ENCODE assay signal across 8 cellular contexts in genomic region chr1:153922076-153922837, GRCh38. TPM values are rescaled to one million over a fixed set of nuclear protein-coding genes. Genes with fewer than 3 reads are reported as not detected.
DNase-seq lines count a peak whose midpoint lies in the region; ATAC-seq, FAIRE-seq and TF ChIP-seq lines count a peak whose summit lies in the region.

No MANE protein-coding gene starts in this region.

- DNase-seq in DND-41 (peak; percentile 79), GM19239 (ENCODE audit: insufficient read length, low spot score) (peak; percentile 34), Peyer's patch (peak in 2 of 3 donors; percentile 63 to 75), adipocyte (ENCODE audit: low read depth) (peak; percentile 62), GM19240 (ENCODE audit: insufficient read length, low spot score) (no peak)
- DNase-seq in stimulated activated CD4-positive, alpha-beta T cell treated with anti-CD3 and anti-CD28 coated beads, Interleukin-12 subunit alpha, Interleukin-12 subunit beta, amount 100 ng/mL, for 24 hours (ENCODE audit: low read depth in 2 of 2): peak; percentile 50 to 60

- H3K27me3 ChIP-seq in DND-41 (ENCODE audit: insufficient read depth, low read length, poor library complexity) (no peaks in the 10 kb centered on the region), Peyer's patch (no peaks in the 10 kb centered on the region), adipocyte (replicated peaks; ENCODE audit: control insufficient read depth, insufficient read depth, low read length) (no peaks in the 10 kb centered on the region), iPS-20b (ENCODE audit: insufficient read depth, low read length) (no peaks in the 10 kb centered on the region)

- H3K4me3 ChIP-seq in DND-41 (ENCODE audit: low read depth in 1 of 2, low read length in 2 of 2) (peak overlapping the region; percentile 94 to 95), Peyer's patch (peak overlapping the region; percentile 80 to 92 (median 83)), adipocyte (ENCODE audit: low read length) (peak overlapping the region; percentile 85), iPS-20b (ENCODE audit: low read length) (peak overlapping the region; percentile 94)

- H3K27ac ChIP-seq in DND-41 (ENCODE audit: low read length) (peak overlapping the region; percentile 87), Peyer's patch (peak overlapping the region; percentile 88 to 97 (median 88)), iPS-20b (ENCODE audit: low read length) (peak overlapping the region; percentile 90)

- peak overlapping the region; percentile 82 for H3K4me2 ChIP-seq in DND-41 (ENCODE audit: insufficient read depth, low read length)

- no peak for FAIRE-seq in GM19239 (lab: Jason Lieb, UNC)

- peaks cover 44% of the 10 kb centered on the region for H4K20me1 ChIP-seq in DND-41 (ENCODE audit: insufficient read depth, low read length)

- TF ChIP-seq CTCF in DND-41 (IDR thresholded peaks at IDR 0.05; ENCODE audit: borderline replicate concordance, extremely low read depth, low read length, poor library complexity, severe bottlenecking) (peak; percentile 56), Peyer's patch (IDR thresholded peaks at IDR 0.05) (peak in 2 of 6 experiments; percentile 15 to 17)

- H3K36me3 ChIP-seq in DND-41 (ENCODE audit: insufficient read depth, low read length): peaks cover 27% of the 10 kb centered on the region
- peaks cover 0 to 3% (median 0%) of the 10 kb centered on the region in 3 donors for H3K36me3 ChIP-seq in Peyer's patch
- H3K36me3 ChIP-seq in adipocyte (ENCODE audit: control insufficient read depth, insufficient read depth, low read length, severe bottlenecking): no peaks in the 10 kb centered on the region
- peaks cover 9% of the 10 kb centered on the region; the same call in 1 of the 2 replicates for H3K36me3 ChIP-seq in iPS-20b (ENCODE audit: insufficient read depth, low read depth, low read length)

- H3K79me2 ChIP-seq in DND-41 (ENCODE audit: insufficient read depth, low read length): peaks cover 68% of the 10 kb centered on the region

- ATAC-seq in DND-41 (ENCODE audit: insufficient read depth, low read depth): peak; percentile 33
- peak; percentile 39 for ATAC-seq in HG03354 (IDR thresholded peaks at IDR 0.05; ENCODE audit: poor library complexity, severe bottlenecking, unreplicated experiment)

- peaks cover 42% of the 10 kb centered on the region for H3K4me1 ChIP-seq in DND-41 (ENCODE audit: insufficient read depth, low read length)
- peaks cover 0 to 33% (median 9%) of the 10 kb centered on the region in 4 donors for H3K4me1 ChIP-seq in Peyer's patch
- peaks cover 29% of the 10 kb centered on the region for H3K4me1 ChIP-seq in adipocyte (ENCODE audit: control insufficient read depth, insufficient read depth, low read length)
- H3K4me1 ChIP-seq in iPS-20b (ENCODE audit: insufficient read depth, low read length): peaks cover 15% of the 10 kb centered on the region

- H3K9me3 ChIP-seq in DND-41 (ENCODE audit: insufficient read depth, low read length, severe bottlenecking): no peaks in the 10 kb centered on the region
- H3K9me3 ChIP-seq in Peyer's patch: no peaks in the 10 kb centered on the region
- no peaks in the 10 kb centered on the region for H3K9me3 ChIP-seq in adipocyte (ENCODE audit: control insufficient read depth, low read length)
- H3K9me3 ChIP-seq in iPS-20b (ENCODE audit: insufficient read depth, low read depth, low read length): no peaks in the 10 kb centered on the region

- H2AFZ ChIP-seq in DND-41 (ENCODE audit: low read depth, low read length): peak overlapping the region; percentile 89

- H3K9ac ChIP-seq in DND-41 (ENCODE audit: low read depth, low read length) (peak overlapping the region; percentile 77), adipocyte (ENCODE audit: low read length) (peak overlapping the region; percentile 87), iPS-20b (ENCODE audit: low read depth, low read length) (peak overlapping the region; percentile 96)

- no peak for TF ChIP-seq POLR2A in Peyer's patch (IDR thresholded peaks at IDR 0.05)

RNA-seq across cellular contexts. Expression of gene GATAD2B, which starts 0.5 kb away (rescaled TPM):
- 10 to 100 TPM; 22.3 to 65.2 (median 24.7) TPM for total RNA-seq in Peyer's patch

RNA-seq across cellular contexts. Expression of gene DENND4B, which starts 24.3 kb away (rescaled TPM):
- total RNA-seq in Peyer's patch: 100 to 1,000 TPM in 2 of 4 donors, 10 to 100 TPM in 2; 48.2 to 130 (median 91.6) TPM

RNA-seq across cellular contexts. Expression of gene CRTC2, which starts 36.2 kb away (rescaled TPM):
- total RNA-seq in Peyer's patch: 10 to 100 TPM; 20.0 to 42.1 (median 32.4) TPM

RNA-seq across cellular contexts. Expression of gene SLC39A1, which starts 41.1 kb away (rescaled TPM):
- 10 to 100 TPM; 20.6 to 73.0 (median 60.1) TPM for total RNA-seq in Peyer's patch

RNA-seq across cellular contexts. Expression of gene CREB3L4, which starts 45.4 kb away (rescaled TPM):
- 10 to 100 TPM; 14.5 to 21.6 (median 16.6) TPM for total RNA-seq in Peyer's patch
